Comparison of ENCODE assay signal across 23 cellular contexts in genomic region chr9:79061766-79062165, GRCh38.
DNase-seq lines count a peak whose midpoint lies in the region; TF ChIP-seq lines count a peak whose summit lies in the region.
"Had no signal": no experiment of that assay in that cellular context is flagged by ENCODE, and none has a peak within 500 bp of the region (broad histone marks: within the 10 kb centered on the region; RNA-seq: fewer than 3 reads in every experiment).

No MANE protein-coding gene starts in this region.

- WGBS in lower leg skin, 2 donors: 31 to 35% methylated on average over 2 of the region's 2 CpGs

- H3K9me3 Mint-ChIP-seq in MCF 10A (ENCODE audit: unreplicated experiment): no peaks in the 10 kb centered on the region
- H3K9me3 Mint-ChIP-seq in activated T-helper 2 cell treated with anti-CD3 and anti-CD28 coated beads, Interferon-gamma antibody, Interleukin-2, Interleukin-4, amounts not matched to agents 10 μg/mL and 5 μg/mL and 100 μg/mL, durations not matched to agents 14 hours and 24 hours and 36 hours: peaks cover 14% of the 10 kb centered on the region
- H3K9me3 Mint-ChIP-seq in glutamatergic neuron (ENCODE audit: unreplicated experiment): no peaks in the 10 kb centered on the region

- POLR2A ChIA-PET in MCF 10A (lab: Yijun Ruan, JAX): interaction anchor here (0.6 kb wide), 1 partner anchor 542 kb away, joined by 3 read pairs; no protein-coding TSS in a partner anchor

- H3K4me3 Mint-ChIP-seq in MCF 10A (ENCODE audit: unreplicated experiment): no peak overlapping the region
- no peak overlapping the region for H3K4me3 Mint-ChIP-seq in activated T-helper 2 cell treated with anti-CD3 and anti-CD28 coated beads, Interferon-gamma antibody, Interleukin-2, Interleukin-4, amounts not matched to agents 10 μg/mL and 5 μg/mL and 100 μg/mL, durations not matched to agents 14 hours and 24 hours and 36 hours (ENCODE audit: low read depth)
- no peak overlapping the region for H3K4me3 Mint-ChIP-seq in glutamatergic neuron (ENCODE audit: unreplicated experiment)
- H3K4me3 Mint-ChIP-seq: CD8-positive, alpha-beta T cell had no signal

- DNase-seq in MCF 10A (ENCODE audit: unreplicated experiment) (peak; percentile 2), breast epithelium (ENCODE audit: low spot score in 2 of 2) (no peak), RPMI7951 (ENCODE audit: low read depth) (peak; percentile 72), epithelial cell of esophagus (ENCODE audit: low read depth) (peak; percentile 27), lower leg skin (ENCODE audit: low spot score in 2 of 2) (no peak), glutamatergic neuron (no peak), glomerular visceral epithelial cell (ENCODE audit: extremely low spot score) (no peak)
- DNase-seq in activated T-helper 2 cell treated with anti-CD3 and anti-CD28 coated beads, Interferon-gamma antibody, Interleukin-2, Interleukin-4, amounts not matched to agents 10 μg/mL and 5 μg/mL and 100 μg/mL, durations not matched to agents 14 hours and 24 hours and 36 hours (ENCODE audit: low spot score): no peak
- DNase-seq: AML-193; C1 segment of cervical spinal cord; CD8-positive, alpha-beta T cell; DND-41; GDM1; H7; MV-4-11; NCI-H1105 treated with DMSO at 0.1 percent for 48 hours; NCI-H2029 treated with DMSO at 0.1 percent for 48 hours; NCI-H345; NCI-H524; NCI-H82; Peyer's patch had no signal

- no peaks in the 10 kb centered on the region for H3K9me3 ChIP-seq in breast epithelium
- H3K9me3 ChIP-seq: Peyer's patch had no signal

- BruUV-seq in MCF 10A (replicated peaks; lab: Mats Ljungman, UMichigan): no TSS peak

- no peak for TF ChIP-seq CTCF in MCF 10A (IDR thresholded peaks at IDR 0.05; ENCODE audit: unreplicated experiment)
- no peak for TF ChIP-seq CTCF in breast epithelium (IDR thresholded peaks at IDR 0.05)
- TF ChIP-seq CTCF in epithelial cell of esophagus (IDR thresholded peaks at IDR 0.05; ENCODE audit: insufficient read depth, low read depth, low read length, missing control alignments): no peak
- TF ChIP-seq CTCF in lower leg skin (IDR thresholded peaks at IDR 0.05): no peak
- no peak for TF ChIP-seq CTCF in glutamatergic neuron (IDR thresholded peaks at IDR 0.05; ENCODE audit: partially characterized antibody, unreplicated experiment)

- TF ChIP-seq POLR2A in breast epithelium (IDR thresholded peaks at IDR 0.05): no peak
- TF ChIP-seq POLR2A in lower leg skin (IDR thresholded peaks at IDR 0.05): no peak

- intact Hi-C loops in MCF 10A (cut with micrococcal nuclease): no loop called here
- intact Hi-C loops in breast epithelium (cut with DNase I; ENCODE audit: low total_unique reads): no loop called here
- intact Hi-C loops in activated T-helper 2 cell treated with anti-CD3 and anti-CD28 coated beads, Interferon-gamma antibody, Interleukin-2, Interleukin-4, amounts not matched to agents 10 μg/mL and 5 μg/mL and 100 μg/mL, durations not matched to agents 14 hours and 24 hours and 36 hours (cut with micrococcal nuclease): no loop called here
- intact Hi-C loops in lower leg skin (cut with DNase I; ENCODE audit: low total_unique reads): no loop called here

- no peaks in the 10 kb centered on the region for H3K4me1 Mint-ChIP-seq in MCF 10A (ENCODE audit: insufficient read depth, unreplicated experiment)
- H3K4me1 Mint-ChIP-seq in activated T-helper 2 cell treated with anti-CD3 and anti-CD28 coated beads, Interferon-gamma antibody, Interleukin-2, Interleukin-4, amounts not matched to agents 10 μg/mL and 5 μg/mL and 100 μg/mL, durations not matched to agents 14 hours and 24 hours and 36 hours (ENCODE audit: low read depth): no peaks in the 10 kb centered on the region
- no peaks in the 10 kb centered on the region for H3K4me1 Mint-ChIP-seq in glutamatergic neuron (ENCODE audit: low read depth, unreplicated experiment)

- no peaks in the 10 kb centered on the region for H3K4me1 ChIP-seq in breast epithelium
- H3K4me1 ChIP-seq: Peyer's patch had no signal

- no peak overlapping the region for H3K27ac Mint-ChIP-seq in MCF 10A (ENCODE audit: low read depth, unreplicated experiment)
- no peak overlapping the region for H3K27ac Mint-ChIP-seq in activated T-helper 2 cell treated with anti-CD3 and anti-CD28 coated beads, Interferon-gamma antibody, Interleukin-2, Interleukin-4, amounts not matched to agents 10 μg/mL and 5 μg/mL and 100 μg/mL, durations not matched to agents 14 hours and 24 hours and 36 hours
- no peak overlapping the region for H3K27ac Mint-ChIP-seq in glutamatergic neuron (ENCODE audit: unreplicated experiment)
- H3K27ac Mint-ChIP-seq: CD8-positive, alpha-beta T cell had no signal

- H3K4me3 ChIP-seq in breast epithelium: no peak overlapping the region
- no peak overlapping the region for H3K4me3 ChIP-seq in epithelial cell of esophagus (ENCODE audit: low read length)
- H3K4me3 ChIP-seq in lower leg skin (ENCODE audit: low read depth, poor library complexity, severe bottlenecking): no peak overlapping the region
- H3K4me3 ChIP-seq: Peyer's patch had no signal

- H3K27me3 Mint-ChIP-seq in MCF 10A (ENCODE audit: insufficient read depth, unreplicated experiment): no peaks in the 10 kb centered on the region
- H3K27me3 Mint-ChIP-seq in activated T-helper 2 cell treated with anti-CD3 and anti-CD28 coated beads, Interferon-gamma antibody, Interleukin-2, Interleukin-4, amounts not matched to agents 10 μg/mL and 5 μg/mL and 100 μg/mL, durations not matched to agents 14 hours and 24 hours and 36 hours (ENCODE audit: low read depth): no peaks in the 10 kb centered on the region
- no peaks in the 10 kb centered on the region for H3K27me3 Mint-ChIP-seq in glutamatergic neuron (ENCODE audit: unreplicated experiment)

- H3K27me3 ChIP-seq in breast epithelium: no peaks in the 10 kb centered on the region
- H3K27me3 ChIP-seq: Peyer's patch had no signal

- no peak overlapping the region for H3K27ac ChIP-seq in breast epithelium
- H3K27ac ChIP-seq: 22Rv1, KMS-11, Peyer's patch had no signal

- no peaks in the 10 kb centered on the region for H3K36me3 ChIP-seq in breast epithelium
- H3K36me3 ChIP-seq: Peyer's patch had no signal

- CTCF ChIA-PET in MCF 10A (lab: Yijun Ruan, JAX): interaction anchor here (0.6 kb wide), 1 partner anchor 137 kb away, joined by 3 read pairs; no protein-coding TSS in a partner anchor

- H3K36me3 Mint-ChIP-seq in MCF 10A (ENCODE audit: insufficient read depth, unreplicated experiment) (no peaks in the 10 kb centered on the region), glutamatergic neuron (ENCODE audit: unreplicated experiment) (peaks cover 4% of the 10 kb centered on the region)
- H3K36me3 Mint-ChIP-seq in activated T-helper 2 cell treated with anti-CD3 and anti-CD28 coated beads, Interferon-gamma antibody, Interleukin-2, Interleukin-4, amounts not matched to agents 10 μg/mL and 5 μg/mL and 100 μg/mL, durations not matched to agents 14 hours and 24 hours and 36 hours (ENCODE audit: low read depth): no peaks in the 10 kb centered on the region
- H3K36me3 Mint-ChIP-seq: CD8-positive, alpha-beta T cell had no signal

Comparison
In these comparisons a context has a peak if more than half of its experiments do, and no peak if none do; other contexts are left out.
1. DNase-seq: peak in MCF 10A (single experiment), RPMI7951 (single experiment) and epithelial cell of esophagus (single experiment); none in breast epithelium (0 of 2), activated T-helper 2 cell treated with anti-CD3 and anti-CD28 coated beads, Interferon-gamma antibody, Interleukin-2, Interleukin-4, amounts not matched to agents 10 μg/mL and 5 μg/mL and 100 μg/mL, durations not matched to agents 14 hours and 24 hours and 36 hours (single experiment), lower leg skin (0 of 2), glutamatergic neuron (single experiment) and glomerular visceral epithelial cell (single experiment).